ENCODE assay signal across 1 cellular context in the genomic region with DNA sequence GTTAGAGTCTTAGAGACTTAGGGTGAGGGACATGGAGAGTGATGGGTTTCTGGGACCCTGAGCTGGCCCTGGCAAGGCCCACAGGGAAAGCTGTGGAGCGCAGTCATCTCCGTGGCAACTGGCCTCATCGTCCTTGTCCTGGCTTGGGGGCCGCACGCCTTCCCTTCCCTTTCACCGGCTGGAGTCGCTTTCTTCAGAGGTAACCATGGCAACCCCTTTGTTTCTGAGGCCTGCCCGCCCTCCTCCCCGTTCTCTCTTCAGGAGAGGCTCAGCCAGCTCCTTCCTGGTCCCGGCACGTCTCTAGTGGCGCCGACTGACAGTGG.
TF ChIP-seq lines count a peak whose summit lies in the region.

No MANE protein-coding gene starts in this region.

TF ChIP-seq in H1, 55 proteins besides CTCF, POLR2A, EP300 and RAD21:
- TF ChIP-seq SIN3A (conservative IDR thresholded peaks at IDR 0.05 in 1 of 2, IDR thresholded peaks at IDR 0.05 in 1 of 2; ENCODE audit: low read depth in 1 of 2, low read length in 2 of 2) (peak in 1 of 2 experiments; percentile 54; a peak in 1 of 4 replicates), GTF2F1 (IDR thresholded peaks at IDR 0.05; ENCODE audit: borderline replicate concordance, low read depth, low read length) (no peak)
